ENCODE assay signal across 8 cellular contexts in genomic region chr5:96868603-96869371, GRCh38. TPM values are rescaled to one million over a fixed set of nuclear protein-coding genes. Genes with fewer than 3 reads are reported as not detected.
DNase-seq lines count a peak whose midpoint lies in the region; ATAC-seq and TF ChIP-seq lines count a peak whose summit lies in the region.

No MANE protein-coding gene starts in this region.

- peaks cover 44% of the 10 kb centered on the region for H3K4me1 Mint-ChIP-seq in T-helper 1 cell treated with Interleukin-12 subunit alpha and Interleukin-12 subunit beta and Interleukin-4 antibody, amounts not matched to agents 30 μg/mL and 1 μg/mL, for 36 hours (ENCODE audit: low read depth)

- DNase-seq in AG20443 (ENCODE audit: low spot score) (peak; percentile 72), GM13976 (ENCODE audit: low spot score) (peak; percentile 44), MV-4-11 (lab: John Stamatoyannopoulos, UW) (peak; percentile 72), fibroblast of peridontal ligament (ENCODE audit: extremely low read depth) (peak; percentile 79), omental fat pad (ENCODE audit: low spot score) (no peak), mesenteric fat pad (ENCODE audit: low spot score) (no peak)

- H3K4me3 Mint-ChIP-seq in T-helper 1 cell treated with Interleukin-12 subunit alpha and Interleukin-12 subunit beta and Interleukin-4 antibody, amounts not matched to agents 30 μg/mL and 1 μg/mL, for 36 hours, result no peak overlapping the region

- H3K27ac Mint-ChIP-seq in T-helper 1 cell treated with Interleukin-12 subunit alpha and Interleukin-12 subunit beta and Interleukin-4 antibody, amounts not matched to agents 30 μg/mL and 1 μg/mL, for 36 hours, result peak overlapping the region; percentile 88

- ATAC-seq in HG02623 (IDR thresholded peaks at IDR 0.05; ENCODE audit: unreplicated experiment) (peak; percentile 79), omental fat pad (ENCODE audit: low FRiP score) (peak; percentile 68)

- in situ Hi-C loops in GM13976 (cut with MboI; ENCODE audit: low sequenced_read_pairs, unreplicated experiment), result loop anchor here (10.0 kb wide), 1 partner anchor 276 kb away; the partner anchor contains the start of gene LIX1

- peaks cover under 1% of the 10 kb centered on the region for H3K36me3 Mint-ChIP-seq in T-helper 1 cell treated with Interleukin-12 subunit alpha and Interleukin-12 subunit beta and Interleukin-4 antibody, amounts not matched to agents 30 μg/mL and 1 μg/mL, for 36 hours (ENCODE audit: low read depth)

- TF ChIP-seq CTCF in GM13976 (IDR thresholded peaks at IDR 0.05; ENCODE audit: borderline replicate concordance, control extremely low read depth, extremely low read depth, insufficient read depth, missing control alignments), result peak; percentile 88
- peak in 2 of 3 donors; percentile 4 to 49 for TF ChIP-seq CTCF in omental fat pad (IDR thresholded peaks at IDR 0.05)

- H3K27me3 Mint-ChIP-seq in T-helper 1 cell treated with Interleukin-12 subunit alpha and Interleukin-12 subunit beta and Interleukin-4 antibody, amounts not matched to agents 30 μg/mL and 1 μg/mL, for 36 hours (ENCODE audit: low read depth), result no peaks in the 10 kb centered on the region

- no peaks in the 10 kb centered on the region for H3K9me3 Mint-ChIP-seq in T-helper 1 cell treated with Interleukin-12 subunit alpha and Interleukin-12 subunit beta and Interleukin-4 antibody, amounts not matched to agents 30 μg/mL and 1 μg/mL, for 36 hours

RNA-seq across cellular contexts. Expression of gene ERAP2, which starts 7.5 kb away (rescaled TPM):
- total RNA-seq in omental fat pad, result 10 to 100 TPM; 15.1 to 57.4 (median 16.9) TPM
- 10.7 TPM for total RNA-seq in mesenteric fat pad

Comparison
In these comparisons a context has a peak if more than half of its experiments do, and no peak if none do; other contexts are left out.
1. DNase-seq: peak in AG20443 (single experiment), GM13976 (single experiment), MV-4-11 (single experiment) and fibroblast of peridontal ligament (single experiment); none in omental fat pad (single experiment) and mesenteric fat pad (single experiment).